In the genomic region with DNA sequence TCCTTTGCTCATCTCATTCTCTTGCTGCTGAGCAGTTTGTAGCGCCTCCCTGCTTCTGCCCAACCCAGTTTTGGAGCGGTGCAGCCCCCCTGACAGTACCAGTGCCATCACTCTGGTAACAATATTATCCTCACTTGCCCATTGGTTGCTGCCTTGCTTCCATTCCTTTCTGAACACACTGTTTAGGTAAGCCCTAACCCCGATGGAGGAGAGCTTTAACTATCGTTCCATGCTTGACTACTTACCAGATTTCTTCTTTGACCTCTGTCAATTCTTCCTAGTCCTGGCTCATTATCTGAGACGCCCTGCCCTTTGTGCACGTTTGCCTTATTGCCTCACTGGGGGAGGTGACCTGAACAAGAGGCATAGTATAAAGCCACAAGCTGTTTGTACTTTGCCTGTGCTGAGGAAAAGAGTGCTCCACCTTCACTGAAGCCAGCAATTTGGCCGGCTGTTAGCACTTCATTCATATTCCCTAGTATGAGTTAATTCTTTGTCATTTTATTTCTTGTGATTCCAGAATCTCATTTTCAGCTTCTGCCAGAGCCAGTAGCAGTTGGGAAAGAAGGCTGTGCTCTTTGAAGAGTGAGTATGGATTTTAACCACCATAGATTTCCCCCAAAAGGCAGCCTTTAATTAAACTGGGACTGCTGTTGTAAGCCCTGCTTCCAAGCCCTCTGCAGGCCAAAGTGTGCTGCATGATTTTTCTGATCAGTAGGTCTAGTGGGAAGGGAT, we compare ENCODE assay signal across 9 cellular contexts. TPM values are rescaled to one million over a fixed set of nuclear protein-coding genes. Genes with fewer than 3 reads are reported as not detected.
A peak's percentile ranks its signal among the peaks of the same experiment; 100 is the strongest.
DNase-seq lines count a peak whose midpoint lies in the region; ATAC-seq, FAIRE-seq and TF ChIP-seq lines count a peak whose summit lies in the region.
"Had no signal": no experiment of that assay in that cellular context is flagged by ENCODE, and none has a peak within 500 bp of the region (broad histone marks: within the 10 kb centered on the region; RNA-seq: fewer than 3 reads in every experiment).

No MANE protein-coding gene starts in this region.

- WGBS in HepG2 (ENCODE audit: low lambda C conversion rate), result 11% methylated on average over 7 of the region's 7 CpGs
- WGBS in transverse colon (ENCODE audit: low coverage in 1 of 2), 2 donors, result 44 to 50% methylated on average over 7 of the region's 7 CpGs

- intact Hi-C loops in HepG2 (cut with micrococcal nuclease; ENCODE audit: unreplicated experiment), result loop anchor here (1.0 kb wide), 1 partner anchor 32 kb away; no protein-coding TSS in a partner anchor
- intact Hi-C loops in transverse colon (cut with DNase I; ENCODE audit: low total_unique reads), result no loop called here

- H3K9me3 ChIP-seq in HepG2 (ENCODE audit: low read length) (no peaks in the 10 kb centered on the region), transverse colon (no peaks in the 10 kb centered on the region)

- DNase-seq in activated naive CD8-positive, alpha-beta T cell treated with anti-CD3 and anti-CD28 coated beads, Interleukin-2, amount 50 U/mL, for 24 hours, result no peak
- no peak for DNase-seq in activated naive CD8-positive, alpha-beta T cell treated with anti-CD3 and anti-CD28 coated beads for 36 hours
- DNase-seq in HepG2 (ENCODE audit: low spot score) (peak; percentile 78), transverse colon (peak; percentile 81), islet precursor cell (no peak)

- H3K27me3 ChIP-seq in HepG2 (ENCODE audit: control insufficient read depth in 1 of 2, insufficient read depth in 2 of 2, low read length in 2 of 2), result no peaks in the 10 kb centered on the region
- no peaks in the 10 kb centered on the region for H3K27me3 ChIP-seq in transverse colon

- H3K27me3 Mint-ChIP-seq in activated naive CD8-positive, alpha-beta T cell treated with anti-CD3 and anti-CD28 coated beads, Interleukin-2, amount 50 U/mL, for 24 hours, result no peaks in the 10 kb centered on the region
- no peaks in the 10 kb centered on the region for H3K27me3 Mint-ChIP-seq in activated naive CD8-positive, alpha-beta T cell treated with anti-CD3 and anti-CD28 coated beads for 36 hours
- H3K27me3 Mint-ChIP-seq in brain, result no peaks in the 10 kb centered on the region

- H3K4me1 ChIP-seq in HepG2 (ENCODE audit: insufficient read depth, low read length) (peaks cover 59% of the 10 kb centered on the region), transverse colon (peaks cover 27 to 68% (median 42%) of the 10 kb centered on the region in 4 donors)

- no peaks in the 10 kb centered on the region for H3K9me3 Mint-ChIP-seq in activated naive CD8-positive, alpha-beta T cell treated with anti-CD3 and anti-CD28 coated beads, Interleukin-2, amount 50 U/mL, for 24 hours
- no peaks in the 10 kb centered on the region for H3K9me3 Mint-ChIP-seq in activated naive CD8-positive, alpha-beta T cell treated with anti-CD3 and anti-CD28 coated beads for 36 hours
- no peaks in the 10 kb centered on the region for H3K9me3 Mint-ChIP-seq in brain
- H3K9me3 Mint-ChIP-seq: activated naive CD4-positive, alpha-beta T cell treated with anti-CD3 and anti-CD28 coated beads, Interleukin-2, amount 50 U/mL, for 72 hours had no signal

- in situ Hi-C loops in HepG2 (cut with HindIII; ENCODE audit: extremely low pct_ligation_motif_present, low pct_unique_long_range_greater_than_20kb), result no loop called here
- in situ Hi-C loops in transverse colon (cut with MboI; ENCODE audit: low pct_ligation_motif_present in 1 of 4, low pct_unique_long_range_greater_than_20kb in 1 of 4, low sequenced_read_pairs in 3 of 4), result loop anchor here in 1 of 4 donors (10.0 kb wide), 1 partner anchor 45 kb away; no protein-coding TSS in a partner anchor

- H3K36me3 Mint-ChIP-seq in activated naive CD8-positive, alpha-beta T cell treated with anti-CD3 and anti-CD28 coated beads, Interleukin-2, amount 50 U/mL, for 24 hours (ENCODE audit: low read depth), result peaks cover 2% of the 10 kb centered on the region
- H3K36me3 Mint-ChIP-seq in activated naive CD8-positive, alpha-beta T cell treated with anti-CD3 and anti-CD28 coated beads for 36 hours, result peaks cover 2% of the 10 kb centered on the region
- no peaks in the 10 kb centered on the region for H3K36me3 Mint-ChIP-seq in brain
- H3K36me3 Mint-ChIP-seq: activated naive CD4-positive, alpha-beta T cell treated with anti-CD3 and anti-CD28 coated beads, Interleukin-2, amount 50 U/mL, for 72 hours had no signal

- peak; percentile 90 for FAIRE-seq in HepG2 (lab: Jason Lieb, UNC)

- TF ChIP-seq CTCF in brain (conservative IDR thresholded peaks at IDR 0.05) (peak; percentile 25 to 54), HepG2 (CRISPR knock-in tag; IDR thresholded peaks at IDR 0.05) (no peak), transverse colon (IDR thresholded peaks at IDR 0.05) (peak in 4 of 5 experiments; percentile 18 to 50 (median 31))

- no peak overlapping the region for H3K27ac Mint-ChIP-seq in activated naive CD8-positive, alpha-beta T cell treated with anti-CD3 and anti-CD28 coated beads, Interleukin-2, amount 50 U/mL, for 24 hours
- no peak overlapping the region for H3K27ac Mint-ChIP-seq in activated naive CD8-positive, alpha-beta T cell treated with anti-CD3 and anti-CD28 coated beads for 36 hours
- H3K27ac Mint-ChIP-seq in brain, result peak overlapping the region; percentile 78 to 95 (median 84)
- H3K27ac Mint-ChIP-seq: activated naive CD4-positive, alpha-beta T cell treated with anti-CD3 and anti-CD28 coated beads, Interleukin-2, amount 50 U/mL, for 72 hours had no signal

- peak overlapping the region; percentile 42 for H3K9ac ChIP-seq in HepG2 (ENCODE audit: insufficient read depth, low read depth, low read length)

- H3K4me1 Mint-ChIP-seq in activated naive CD8-positive, alpha-beta T cell treated with anti-CD3 and anti-CD28 coated beads, Interleukin-2, amount 50 U/mL, for 24 hours, result peaks cover 11% of the 10 kb centered on the region
- H3K4me1 Mint-ChIP-seq in activated naive CD8-positive, alpha-beta T cell treated with anti-CD3 and anti-CD28 coated beads for 36 hours, result peaks cover 9% of the 10 kb centered on the region
- H3K4me1 Mint-ChIP-seq in brain, result peaks cover 59% of the 10 kb centered on the region

- CTCF ChIA-PET in HepG2 (lab: Yijun Ruan, JAX; ENCODE audit: low intra/inter-chr PET ratio, low total read pairs), result no interaction called here

- H3K4me3 Mint-ChIP-seq in activated naive CD8-positive, alpha-beta T cell treated with anti-CD3 and anti-CD28 coated beads, Interleukin-2, amount 50 U/mL, for 24 hours, result no peak overlapping the region
- no peak overlapping the region for H3K4me3 Mint-ChIP-seq in activated naive CD8-positive, alpha-beta T cell treated with anti-CD3 and anti-CD28 coated beads for 36 hours
- H3K4me3 Mint-ChIP-seq in brain, result peak overlapping the region; percentile 28 to 73 (median 50)

- BruUV-seq in HepG2 (replicated peaks; lab: Mats Ljungman, UMichigan), result TSS peak; percentile 60

- H3K79me2 ChIP-seq in HepG2 (ENCODE audit: insufficient read depth, low read length), result no peaks in the 10 kb centered on the region

- 0 out of 4 replicates have a peak, but pooled peaks of 1 of the 2 experiments have one; percentile 35 for TF ChIP-seq POLR2A in HepG2 (IDR thresholded peaks at IDR 0.05; ENCODE audit: insufficient read depth in 1 of 2, low read depth in 2 of 2, low read length in 2 of 2)
- TF ChIP-seq POLR2A in transverse colon (IDR thresholded peaks at IDR 0.05), result peak; percentile 75

- peak; percentile 28 for ATAC-seq in activated naive CD8-positive, alpha-beta T cell treated with anti-CD3 and anti-CD28 coated beads, Interleukin-2, amount 50 U/mL, for 24 hours
- ATAC-seq in HepG2 (peak; percentile 93), GM18907 (IDR thresholded peaks at IDR 0.05; ENCODE audit: unreplicated experiment) (no peak), GM21381 (IDR thresholded peaks at IDR 0.05; ENCODE audit: unreplicated experiment) (no peak)
- ATAC-seq: activated naive CD4-positive, alpha-beta T cell treated with anti-CD3 and anti-CD28 coated beads, Interleukin-2, amount 50 U/mL, for 72 hours had no signal

- H4K20me1 ChIP-seq in HepG2 (ENCODE audit: insufficient read depth, low read length), result no peaks in the 10 kb centered on the region

- H3K4me2 ChIP-seq in HepG2 (ENCODE audit: low read depth, low read length), result peak overlapping the region; percentile 74

- H2AFZ ChIP-seq in HepG2 (ENCODE audit: low read length), result no peak overlapping the region

- POLR2A ChIA-PET in HepG2 (lab: Yijun Ruan, JAX), result interaction anchor here (2.3 kb wide), 1 partner anchor 57 kb away, joined by 11 read pairs; the partner anchor contains the start of genes HTD2 and RPP14

- TF ChIP-seq RAD21 in HepG2 (CRISPR knock-in tag; IDR thresholded peaks at IDR 0.05), result no peak

- H3K27ac ChIP-seq in HepG2 (ENCODE audit: extremely low read length, insufficient read depth, low read length), result peak overlapping the region; percentile 67
- peak overlapping the region; percentile 72 to 83 (median 80) for H3K27ac ChIP-seq in transverse colon

- H3K36me3 ChIP-seq in HepG2 (replicated peaks in 1 of 2; ENCODE audit: control insufficient read depth in 1 of 2, insufficient read depth in 2 of 2, low read length in 2 of 2) (peaks cover 0 to 3% of the 10 kb centered on the region in 2 experiments; a peak in 1 of 5 replicates), transverse colon (no peaks in the 10 kb centered on the region)

- peak in 1 of 2 experiments; percentile 57; a peak in 1 of 4 replicates for TF ChIP-seq EP300 in HepG2 (IDR thresholded peaks at IDR 0.05; ENCODE audit: low read depth in 2 of 2, low read length in 2 of 2)
- TF ChIP-seq EP300 in HepG2 (CRISPR knock-in tag; IDR thresholded peaks at IDR 0.05; ENCODE audit: borderline replicate concordance), result no peak
- TF ChIP-seq EP300 in transverse colon (IDR thresholded peaks at IDR 0.05; ENCODE audit: low read depth), result no peak

- H3K4me3 ChIP-seq in HepG2 (replicated peaks in 1 of 3; ENCODE audit: insufficient read depth in 1 of 3, low read depth in 2 of 3, low read length in 3 of 3), result peak overlapping the region; percentile 7 to 22 (median 22); a peak in 3 of 6 replicates
- H3K4me3 ChIP-seq in transverse colon, result peak overlapping the region in 1 of 4 donors; percentile 26

RNA-seq across cellular contexts. Expression of gene ABHD6, which starts 11.9 kb away (rescaled TPM):
- total RNA-seq in activated naive CD8-positive, alpha-beta T cell treated with anti-CD3 and anti-CD28 coated beads for 36 hours, result 1 to 10 TPM; 6.0 to 6.4 TPM
- 19.4 TPM for polyA plus RNA-seq in brain (ENCODE audit: insufficient read depth, low read depth, low replicate concordance)
- total RNA-seq in HepG2 (2016; rRNA removed; fragmentation: Illumina TruSeq; extraction: Trizol), result 5.7 and 9.0 TPM in 2 replicates
- total RNA-seq in HepG2 (2016; cell fraction: cytosol; rRNA removed; fragmentation: Illumina TruSeq; extraction: Trizol; ENCODE audit: low read depth), result 4.3 and 4.9 TPM in 2 replicates
- total RNA-seq in HepG2 (2016; cell fraction: insoluble cytoplasmic fraction; rRNA removed; fragmentation: Illumina TruSeq; extraction: Trizol), result 4.8 and 8.8 TPM in 2 replicates
- 7.3 and 7.9 TPM in 2 replicates for total RNA-seq in HepG2 (2016; cell fraction: membrane; rRNA removed; fragmentation: Illumina TruSeq; extraction: Trizol)
- 7.5 and 8.4 TPM in 2 replicates for total RNA-seq in HepG2 (2016; cell fraction: nucleus; rRNA removed; fragmentation: Illumina TruSeq; extraction: Trizol)
- 16.5 and 17.2 TPM in 2 replicates for polyA plus RNA-seq in HepG2 (2011; rRNA removed)
- 17.9 and 18.6 TPM in 2 replicates for polyA plus RNA-seq in HepG2 (2011; cell fraction: cytosol; rRNA removed)
- polyA plus RNA-seq in HepG2 (2011; cell fraction: nucleus; rRNA removed), result 10.2 and 11.0 TPM in 2 replicates
- polyA plus RNA-seq in HepG2 (2012), result 7.6 and 9.4 TPM in 2 replicates
- 3.4 and 4.3 TPM in 2 replicates for polyA plus RNA-seq in HepG2 (2016; cell fraction: cytosol; fragmentation: Illumina TruSeq; extraction: Trizol; ENCODE audit: low read depth)
- 4.7 and 5.8 TPM in 2 replicates for polyA plus RNA-seq in HepG2 (2016; cell fraction: insoluble cytoplasmic fraction; fragmentation: Illumina TruSeq; extraction: Trizol; ENCODE audit: low read depth)
- 4.9 and 6.1 TPM in 2 replicates for polyA plus RNA-seq in HepG2 (2016; cell fraction: membrane; fragmentation: Illumina TruSeq; extraction: Trizol; ENCODE audit: low read depth)
- polyA plus RNA-seq in HepG2 (2016; cell fraction: nucleus; fragmentation: Illumina TruSeq; extraction: Trizol; ENCODE audit: insufficient read depth, low read depth), result 9.1 and 12.2 TPM in 2 replicates
- 34.5 and 67.6 TPM in 2 replicates for polyA minus RNA-seq in HepG2 (2011; rRNA and poly(A)+ RNA removed; ENCODE audit: low replicate concordance)
- 10.7 and 12.8 TPM in 2 replicates for polyA minus RNA-seq in HepG2 (2011; cell fraction: cytosol; rRNA and poly(A)+ RNA removed)
- polyA minus RNA-seq in HepG2 (2011; cell fraction: nucleus; rRNA and poly(A)+ RNA removed), result 12.6 and 14.9 TPM in 2 replicates
- 10 to 100 TPM in 3 of 4 donors, 1 to 10 TPM in 1; 5.2 to 68.1 (median 32.0) TPM for total RNA-seq in transverse colon

RNA-seq across cellular contexts. Expression of gene DNASE1L3, which starts 38.8 kb away (rescaled TPM):
- total RNA-seq in activated naive CD8-positive, alpha-beta T cell treated with anti-CD3 and anti-CD28 coated beads for 36 hours, result not detected
- 0.80 TPM for polyA plus RNA-seq in brain (ENCODE audit: insufficient read depth, low read depth, low replicate concordance)
- 0.55 and 0.86 TPM in 2 replicates for total RNA-seq in HepG2 (2016; rRNA removed; fragmentation: Illumina TruSeq; extraction: Trizol)
- total RNA-seq in HepG2 (2016; cell fraction: cytosol; rRNA removed; fragmentation: Illumina TruSeq; extraction: Trizol; ENCODE audit: low read depth), result 0.30 TPM in 1 of 2 replicates, not detected in the other
- 0.61 and 0.73 TPM in 2 replicates for total RNA-seq in HepG2 (2016; cell fraction: insoluble cytoplasmic fraction; rRNA removed; fragmentation: Illumina TruSeq; extraction: Trizol)
- 0.53 and 1.1 TPM in 2 replicates for total RNA-seq in HepG2 (2016; cell fraction: membrane; rRNA removed; fragmentation: Illumina TruSeq; extraction: Trizol)
- total RNA-seq in HepG2 (2016; cell fraction: nucleus; rRNA removed; fragmentation: Illumina TruSeq; extraction: Trizol), result 0.22 TPM in 1 of 2 replicates, not detected in the other
- 1.0 and 1.7 TPM in 2 replicates for polyA plus RNA-seq in HepG2 (2011; rRNA removed)
- 1.0 and 1.3 TPM in 2 replicates for polyA plus RNA-seq in HepG2 (2011; cell fraction: cytosol; rRNA removed)
- 0.43 and 0.51 TPM in 2 replicates for polyA plus RNA-seq in HepG2 (2011; cell fraction: nucleus; rRNA removed)
- polyA plus RNA-seq in HepG2 (2012), result 0.33 and 2.5 TPM in 2 replicates
- polyA plus RNA-seq in HepG2 (2016; cell fraction: cytosol; fragmentation: Illumina TruSeq; extraction: Trizol; ENCODE audit: low read depth), result 0.27 and 0.35 TPM in 2 replicates
- 0.44 and 0.59 TPM in 2 replicates for polyA plus RNA-seq in HepG2 (2016; cell fraction: insoluble cytoplasmic fraction; fragmentation: Illumina TruSeq; extraction: Trizol; ENCODE audit: low read depth)
- polyA plus RNA-seq in HepG2 (2016; cell fraction: membrane; fragmentation: Illumina TruSeq; extraction: Trizol; ENCODE audit: low read depth), result 0.34 and 0.37 TPM in 2 replicates
- 0.55 TPM in 1 of 2 replicates, not detected in the other for polyA plus RNA-seq in HepG2 (2016; cell fraction: nucleus; fragmentation: Illumina TruSeq; extraction: Trizol; ENCODE audit: insufficient read depth, low read depth)
- 0.14 and 1.8 TPM in 2 replicates for polyA minus RNA-seq in HepG2 (2011; rRNA and poly(A)+ RNA removed; ENCODE audit: low replicate concordance)
- polyA minus RNA-seq in HepG2 (2011; cell fraction: cytosol; rRNA and poly(A)+ RNA removed), result 0.88 TPM in 1 of 2 replicates, not detected in the other
- 0.77 and 0.87 TPM in 2 replicates for polyA minus RNA-seq in HepG2 (2011; cell fraction: nucleus; rRNA and poly(A)+ RNA removed)
- total RNA-seq in transverse colon, result 1 to 10 TPM; 1.9 to 6.8 (median 3.6) TPM
- total RNA-seq: activated naive CD4-positive, alpha-beta T cell treated with anti-CD3 and anti-CD28 coated beads, Interleukin-2, amount 50 U/mL, for 72 hours had no signal

RNA-seq across cellular contexts. Expression of gene RPP14, which starts 56.5 kb away (rescaled TPM):
- 10 to 100 TPM; 24.8 to 30.9 TPM for total RNA-seq in activated naive CD8-positive, alpha-beta T cell treated with anti-CD3 and anti-CD28 coated beads for 36 hours
- polyA plus RNA-seq in brain (ENCODE audit: insufficient read depth, low read depth, low replicate concordance), result 4.1 TPM
- total RNA-seq in HepG2 (2016; rRNA removed; fragmentation: Illumina TruSeq; extraction: Trizol), result 15.4 and 21.5 TPM in 2 replicates
- total RNA-seq in HepG2 (2016; cell fraction: cytosol; rRNA removed; fragmentation: Illumina TruSeq; extraction: Trizol; ENCODE audit: low read depth), result 3.9 and 5.5 TPM in 2 replicates
- total RNA-seq in HepG2 (2016; cell fraction: insoluble cytoplasmic fraction; rRNA removed; fragmentation: Illumina TruSeq; extraction: Trizol), result 19.2 and 23.3 TPM in 2 replicates
- 14.8 and 15.2 TPM in 2 replicates for total RNA-seq in HepG2 (2016; cell fraction: membrane; rRNA removed; fragmentation: Illumina TruSeq; extraction: Trizol)
- 13.3 and 14.6 TPM in 2 replicates for total RNA-seq in HepG2 (2016; cell fraction: nucleus; rRNA removed; fragmentation: Illumina TruSeq; extraction: Trizol)
- polyA plus RNA-seq in HepG2 (2011; rRNA removed), result 10.5 and 16.2 TPM in 2 replicates
- polyA plus RNA-seq in HepG2 (2011; cell fraction: cytosol; rRNA removed), result 8.2 and 12.1 TPM in 2 replicates
- 4.6 and 7.8 TPM in 2 replicates for polyA plus RNA-seq in HepG2 (2011; cell fraction: nucleus; rRNA removed)
- polyA plus RNA-seq in HepG2 (2012), result 7.4 and 10.0 TPM in 2 replicates
- polyA plus RNA-seq in HepG2 (2016; cell fraction: cytosol; fragmentation: Illumina TruSeq; extraction: Trizol; ENCODE audit: low read depth), result 3.0 and 5.0 TPM in 2 replicates
- 19.5 and 20.3 TPM in 2 replicates for polyA plus RNA-seq in HepG2 (2016; cell fraction: insoluble cytoplasmic fraction; fragmentation: Illumina TruSeq; extraction: Trizol; ENCODE audit: low read depth)
- 9.1 and 11.4 TPM in 2 replicates for polyA plus RNA-seq in HepG2 (2016; cell fraction: membrane; fragmentation: Illumina TruSeq; extraction: Trizol; ENCODE audit: low read depth)
- 20.1 and 20.2 TPM in 2 replicates for polyA plus RNA-seq in HepG2 (2016; cell fraction: nucleus; fragmentation: Illumina TruSeq; extraction: Trizol; ENCODE audit: insufficient read depth, low read depth)
- polyA minus RNA-seq in HepG2 (2011; rRNA and poly(A)+ RNA removed; ENCODE audit: low replicate concordance), result 11.7 and 17.4 TPM in 2 replicates
- 4.1 and 6.0 TPM in 2 replicates for polyA minus RNA-seq in HepG2 (2011; cell fraction: cytosol; rRNA and poly(A)+ RNA removed)
- polyA minus RNA-seq in HepG2 (2011; cell fraction: nucleus; rRNA and poly(A)+ RNA removed), result 17.5 and 18.9 TPM in 2 replicates
- total RNA-seq in transverse colon, result 10 to 100 TPM in 3 of 4 donors, 1 to 10 TPM in 1; 9.2 to 25.1 (median 18.8) TPM

RNA-seq across cellular contexts. Expression of gene HTD2, which starts 56.8 kb away (rescaled TPM):
- total RNA-seq in activated naive CD8-positive, alpha-beta T cell treated with anti-CD3 and anti-CD28 coated beads for 36 hours, result 10 to 100 TPM; 10.1 to 13.0 TPM
- 4.0 TPM for polyA plus RNA-seq in brain (ENCODE audit: insufficient read depth, low read depth, low replicate concordance)
- total RNA-seq in HepG2 (2016; rRNA removed; fragmentation: Illumina TruSeq; extraction: Trizol), result 13.7 and 20.1 TPM in 2 replicates
- total RNA-seq in HepG2 (2016; cell fraction: cytosol; rRNA removed; fragmentation: Illumina TruSeq; extraction: Trizol; ENCODE audit: low read depth), result 3.2 and 5.5 TPM in 2 replicates
- 12.8 and 20.3 TPM in 2 replicates for total RNA-seq in HepG2 (2016; cell fraction: insoluble cytoplasmic fraction; rRNA removed; fragmentation: Illumina TruSeq; extraction: Trizol)
- 13.7 and 15.4 TPM in 2 replicates for total RNA-seq in HepG2 (2016; cell fraction: membrane; rRNA removed; fragmentation: Illumina TruSeq; extraction: Trizol)
- 7.4 and 8.0 TPM in 2 replicates for total RNA-seq in HepG2 (2016; cell fraction: nucleus; rRNA removed; fragmentation: Illumina TruSeq; extraction: Trizol)
- polyA plus RNA-seq in HepG2 (2011; rRNA removed), result 7.8 and 8.6 TPM in 2 replicates
- polyA plus RNA-seq in HepG2 (2011; cell fraction: cytosol; rRNA removed), result 5.0 and 8.2 TPM in 2 replicates
- 2.4 and 2.6 TPM in 2 replicates for polyA plus RNA-seq in HepG2 (2011; cell fraction: nucleus; rRNA removed)
- 5.6 and 7.7 TPM in 2 replicates for polyA plus RNA-seq in HepG2 (2012)
- polyA plus RNA-seq in HepG2 (2016; cell fraction: cytosol; fragmentation: Illumina TruSeq; extraction: Trizol; ENCODE audit: low read depth), result 3.9 and 5.1 TPM in 2 replicates
- 14.3 and 17.9 TPM in 2 replicates for polyA plus RNA-seq in HepG2 (2016; cell fraction: insoluble cytoplasmic fraction; fragmentation: Illumina TruSeq; extraction: Trizol; ENCODE audit: low read depth)
- 8.0 and 9.8 TPM in 2 replicates for polyA plus RNA-seq in HepG2 (2016; cell fraction: membrane; fragmentation: Illumina TruSeq; extraction: Trizol; ENCODE audit: low read depth)
- polyA plus RNA-seq in HepG2 (2016; cell fraction: nucleus; fragmentation: Illumina TruSeq; extraction: Trizol; ENCODE audit: insufficient read depth, low read depth), result 12.9 and 13.7 TPM in 2 replicates
- 3.9 and 9.8 TPM in 2 replicates for polyA minus RNA-seq in HepG2 (2011; rRNA and poly(A)+ RNA removed; ENCODE audit: low replicate concordance)
- 4.0 and 4.7 TPM in 2 replicates for polyA minus RNA-seq in HepG2 (2011; cell fraction: cytosol; rRNA and poly(A)+ RNA removed)
- 5.2 and 5.7 TPM in 2 replicates for polyA minus RNA-seq in HepG2 (2011; cell fraction: nucleus; rRNA and poly(A)+ RNA removed)
- 10 to 100 TPM in 3 of 4 donors, not detected in 1; 11.1 to 16.9 (median 16.7) TPM for total RNA-seq in transverse colon

Comparison
In these comparisons a context has a peak if more than half of its experiments do, and no peak if none do; other contexts are left out.
1. ATAC-seq: peak in activated naive CD8-positive, alpha-beta T cell treated with anti-CD3 and anti-CD28 coated beads, Interleukin-2, amount 50 U/mL, for 24 hours (single experiment) and HepG2 (single experiment); none in GM18907 (single experiment) and GM21381 (single experiment).
2. DNase-seq: peak in HepG2 (single experiment) and transverse colon (single experiment); none in activated naive CD8-positive, alpha-beta T cell treated with anti-CD3 and anti-CD28 coated beads, Interleukin-2, amount 50 U/mL, for 24 hours (single experiment), activated naive CD8-positive, alpha-beta T cell treated with anti-CD3 and anti-CD28 coated beads for 36 hours (single experiment) and islet precursor cell (single experiment).
3. H3K27ac Mint-ChIP-seq: peak in brain (5 of 5); none in activated naive CD8-positive, alpha-beta T cell treated with anti-CD3 and anti-CD28 coated beads, Interleukin-2, amount 50 U/mL, for 24 hours (single experiment) and activated naive CD8-positive, alpha-beta T cell treated with anti-CD3 and anti-CD28 coated beads for 36 hours (single experiment).
4. H3K4me3 Mint-ChIP-seq: peak in brain (5 of 5); none in activated naive CD8-positive, alpha-beta T cell treated with anti-CD3 and anti-CD28 coated beads, Interleukin-2, amount 50 U/mL, for 24 hours (single experiment) and activated naive CD8-positive, alpha-beta T cell treated with anti-CD3 and anti-CD28 coated beads for 36 hours (single experiment).